16 cellular contexts compared by ENCODE assay signal in genomic region chr7:9026121-9026520, GRCh38.
A peak's percentile ranks its signal among the peaks of the same experiment; 100 is the strongest.
DNase-seq lines count a peak whose midpoint lies in the region; ATAC-seq and TF ChIP-seq lines count a peak whose summit lies in the region.
"Had no signal": no experiment of that assay in that cellular context is flagged by ENCODE, and none has a peak within 500 bp of the region (broad histone marks: within the 10 kb centered on the region; RNA-seq: fewer than 3 reads in every experiment).

No MANE protein-coding gene starts in this region.

- no peak for TF ChIP-seq CTCF in neural crest cell (conservative IDR thresholded peaks at IDR 0.05)

- no peaks in the 10 kb centered on the region for H3K36me3 Mint-ChIP-seq in neural crest cell (ENCODE audit: low read depth)

- no peaks in the 10 kb centered on the region for H3K27me3 Mint-ChIP-seq in neural crest cell (ENCODE audit: low read depth)
- H3K27me3 Mint-ChIP-seq: CD4-positive, alpha-beta T cell had no signal

- no peak overlapping the region for H3K27ac Mint-ChIP-seq in neural crest cell (ENCODE audit: unreplicated experiment)
- H3K27ac Mint-ChIP-seq: CD4-positive, alpha-beta T cell had no signal

- H3K4me1 Mint-ChIP-seq in neural crest cell = peaks cover 30% of the 10 kb centered on the region

- ATAC-seq in HG02885 (IDR thresholded peaks at IDR 0.05; ENCODE audit: poor library complexity, unreplicated experiment) (no peak), GM21529 (IDR thresholded peaks at IDR 0.05; ENCODE audit: unreplicated experiment) (no peak), GM19023 (IDR thresholded peaks at IDR 0.05; ENCODE audit: unreplicated experiment) (no peak)
- ATAC-seq: GM12878, K562 had no signal

- DNase-seq in RPMI7951 (ENCODE audit: low read depth) (peak; percentile 2), foreskin melanocyte (peak; percentile 70), neural crest cell (ENCODE audit: low read depth, low spot score) (no peak), NCI-H1436 (lab: John Stamatoyannopoulos, UW) (no peak)
- DNase-seq: ACHN; CD4-positive, alpha-beta T cell; DMS153; DND-41; EL; GOT3; IMR-90 had no signal

- no peaks in the 10 kb centered on the region for H3K9me3 Mint-ChIP-seq in neural crest cell

- peak overlapping the region; percentile 23 for H3K4me3 Mint-ChIP-seq in neural crest cell
- H3K4me3 Mint-ChIP-seq: CD4-positive, alpha-beta T cell had no signal

Comparison
In these comparisons a context has a peak if more than half of its experiments do, and no peak if none do; other contexts are left out.
1. DNase-seq: peak in RPMI7951 (single experiment) and foreskin melanocyte (single experiment); none in neural crest cell (single experiment) and NCI-H1436 (single experiment).